Comparison of ENCODE assay signal across 8 cellular contexts in genomic region chr22:20206709-20207215, GRCh38. TPM values are rescaled to one million over a fixed set of nuclear protein-coding genes. Genes with fewer than 3 reads are reported as not detected.
DNase-seq lines count a peak whose midpoint lies in the region; ATAC-seq and TF ChIP-seq lines count a peak whose summit lies in the region.

No MANE protein-coding gene starts in this region.

- peak overlapping the region in 1 of 2 experiments; percentile 31; a peak in 1 of 4 replicates for H3K4me3 ChIP-seq in SK-N-SH (ENCODE audit: low read depth in 2 of 2, low read length in 1 of 2)
- H3K4me3 ChIP-seq in OCI-LY3 (ENCODE audit: low read length): peak overlapping the region; percentile 92
- peak overlapping the region in 57 of 59 donors; percentile 7 to 65 (median 49) for H3K4me3 ChIP-seq in dorsolateral prefrontal cortex
- H3K4me3 ChIP-seq in neural progenitor cell: no peak overlapping the region

- DNase-seq in SK-N-SH: no peak
- DNase-seq in dorsolateral prefrontal cortex: no peak
- DNase-seq in neural progenitor cell (ENCODE audit: low spot score): no peak
- DNase-seq in WTC11 (ENCODE audit: low spot score): no peak
- DNase-seq in NCI-H446 treated with DMSO at 0.1 percent for 48 hours (lab: John Stamatoyannopoulos, UW): no peak

- H3K27me3 ChIP-seq in SK-N-SH (ENCODE audit: insufficient read depth): no peaks in the 10 kb centered on the region
- H3K27me3 ChIP-seq in OCI-LY3 (ENCODE audit: low read depth, low read length): peaks cover 10% of the 10 kb centered on the region; the same call in 1 of the 2 replicates
- no peaks in the 10 kb centered on the region for H3K27me3 ChIP-seq in dorsolateral prefrontal cortex
- no peaks in the 10 kb centered on the region for H3K27me3 ChIP-seq in neural progenitor cell

- H2AFZ ChIP-seq in SK-N-SH (ENCODE audit: low read depth) (no peak overlapping the region), OCI-LY3 (ENCODE audit: low read depth, low read length) (peak overlapping the region; percentile 74; the same call in 1 of the 2 replicates), neural progenitor cell (replicated peaks) (no peak overlapping the region)

- POLR2A ChIA-PET in SK-N-SH (lab: Yijun Ruan, JAX): no interaction called here
- POLR2A ChIA-PET in WTC11 (lab: Charles Lee): no interaction called here

- no peaks in the 10 kb centered on the region for H4K20me1 ChIP-seq in SK-N-SH (ENCODE audit: insufficient read depth)
- no peaks in the 10 kb centered on the region for H4K20me1 ChIP-seq in OCI-LY3 (ENCODE audit: insufficient read depth, low read length)
- H4K20me1 ChIP-seq in neural progenitor cell (ENCODE audit: low read depth): no peaks in the 10 kb centered on the region

- intact Hi-C loops in dorsolateral prefrontal cortex (cut with DNase I): no loop called here

- H3K79me2 ChIP-seq in SK-N-SH (ENCODE audit: insufficient read depth): no peaks in the 10 kb centered on the region
- H3K79me2 ChIP-seq in OCI-LY3 (ENCODE audit: low read length): peaks cover 16% of the 10 kb centered on the region
- no peaks in the 10 kb centered on the region for H3K79me2 ChIP-seq in neural progenitor cell (ENCODE audit: low read depth)

- H3K27me3 Mint-ChIP-seq in neural progenitor cell (ENCODE audit: insufficient read depth, low read depth) (peaks cover 11% of the 10 kb centered on the region), WTC11 (ENCODE audit: low read depth) (no peaks in the 10 kb centered on the region)

- CTCF ChIA-PET in SK-N-SH (lab: Yijun Ruan, JAX): no interaction called here
- CTCF ChIA-PET in WTC11 (lab: Charles Lee): interaction anchor here (1.0 to 2.3 kb wide), 6 partner anchors 9 to 111 kb away, joined by 3 to 8 read pairs (median 5); no protein-coding TSS in a partner anchor

- peaks cover 0 to 27% of the 10 kb centered on the region in 2 experiments; a peak in 1 of 4 replicates for H3K4me1 ChIP-seq in SK-N-SH (ENCODE audit: control insufficient read depth in 1 of 2, insufficient read depth in 2 of 2, low read depth in 1 of 2, low read length in 1 of 2)
- peaks cover 13% of the 10 kb centered on the region for H3K4me1 ChIP-seq in OCI-LY3 (ENCODE audit: low read length)
- peaks cover 50% of the 10 kb centered on the region for H3K4me1 ChIP-seq in neural progenitor cell

- ATAC-seq in SK-N-SH treated with all-trans-retinoic acid at 6 μM for 48 hours (peak; percentile 4; the same call in 2 of the 3 replicates), HG02623 (IDR thresholded peaks at IDR 0.05; ENCODE audit: unreplicated experiment) (no peak), WTC11 (no peak)

- 100% methylated on average over 1 of the region's 9 CpGs for WGBS in SK-N-SH (ENCODE audit: low lambda C conversion rate)

- H3K9me3 ChIP-seq in SK-N-SH: no peaks in the 10 kb centered on the region
- H3K9me3 ChIP-seq in OCI-LY3 (ENCODE audit: insufficient read depth, low read length): no peaks in the 10 kb centered on the region
- H3K9me3 ChIP-seq in neural progenitor cell (ENCODE audit: low read depth): no peaks in the 10 kb centered on the region

- no peaks in the 10 kb centered on the region for H3K9me2 ChIP-seq in SK-N-SH

- no peak overlapping the region for H3K9ac ChIP-seq in SK-N-SH
- H3K9ac ChIP-seq in OCI-LY3 (ENCODE audit: low read length): peak overlapping the region; percentile 77
- H3K9ac ChIP-seq in neural progenitor cell: no peak overlapping the region

- no peak for TF ChIP-seq EP300 in SK-N-SH (IDR thresholded peaks at IDR 0.05; ENCODE audit: borderline replicate concordance in 1 of 2, low read depth in 1 of 2, low read length in 1 of 2)

- H3K4me3 Mint-ChIP-seq in neural progenitor cell (no peak overlapping the region), WTC11 (no peak overlapping the region; the same call in 1 of the 2 replicates)

- H3K9me3 Mint-ChIP-seq in neural progenitor cell (no peaks in the 10 kb centered on the region), WTC11 (no peaks in the 10 kb centered on the region)

- H3K36me3 ChIP-seq in SK-N-SH (replicated peaks in 1 of 2; ENCODE audit: control insufficient read depth in 1 of 2, insufficient read depth in 2 of 2, low read length in 1 of 2) (no peaks in the 10 kb centered on the region), OCI-LY3 (replicated peaks; ENCODE audit: low read depth, low read length) (no peaks in the 10 kb centered on the region), neural progenitor cell (no peaks in the 10 kb centered on the region)

- H3F3A ChIP-seq in SK-N-SH (replicated peaks; ENCODE audit: insufficient read depth) (no peaks in the 10 kb centered on the region), neural progenitor cell (ENCODE audit: low read depth) (no peaks in the 10 kb centered on the region)

- H3K36me3 Mint-ChIP-seq in neural progenitor cell (no peaks in the 10 kb centered on the region), WTC11 (no peaks in the 10 kb centered on the region)

- no peak overlapping the region for H3K27ac ChIP-seq in SK-N-SH (ENCODE audit: low read depth in 2 of 2, low read length in 1 of 2)
- H3K27ac ChIP-seq in OCI-LY3 (ENCODE audit: low read length): peak overlapping the region; percentile 19
- H3K27ac ChIP-seq in dorsolateral prefrontal cortex: peak overlapping the region in 8 of 59 donors; percentile 20 to 71 (median 47)
- H3K27ac ChIP-seq in neural progenitor cell: no peak overlapping the region

- peaks cover 46% of the 10 kb centered on the region for H3K4me1 Mint-ChIP-seq in neural progenitor cell
- H3K4me1 Mint-ChIP-seq in WTC11: peaks cover 33% of the 10 kb centered on the region

- H3K4me2 ChIP-seq in SK-N-SH (no peak overlapping the region), OCI-LY3 (ENCODE audit: low read length) (peak overlapping the region; percentile 89), neural progenitor cell (peak overlapping the region; percentile 42)

- no peak overlapping the region for H3K27ac Mint-ChIP-seq in neural progenitor cell
- H3K27ac Mint-ChIP-seq in WTC11: no peak overlapping the region

- TF ChIP-seq CTCF in SK-N-SH (IDR thresholded peaks at IDR 0.05) (no peak), OCI-LY3 (IDR thresholded peaks at IDR 0.05; ENCODE audit: low read depth, low read length) (no peak), dorsolateral prefrontal cortex (IDR thresholded peaks at IDR 0.05 in 54 of 56, conservative IDR thresholded peaks at IDR 0.05 in 2 of 56; ENCODE audit: low read depth in 1 of 56, partially characterized antibody in 56 of 56) (no peak), neural progenitor cell (IDR thresholded peaks at IDR 0.05) (no peak), WTC11 (IDR thresholded peaks at IDR 0.05) (no peak)

- TF ChIP-seq RAD21 in SK-N-SH (IDR thresholded peaks at IDR 0.05; ENCODE audit: low read length): no peak

TF ChIP-seq in SK-N-SH treated with all-trans-retinoic acid at 6 μM for 48 hours, 23 proteins besides CTCF, POLR2A, EP300 and RAD21 (continues in another document):
- TF ChIP-seq, protein P1, sequence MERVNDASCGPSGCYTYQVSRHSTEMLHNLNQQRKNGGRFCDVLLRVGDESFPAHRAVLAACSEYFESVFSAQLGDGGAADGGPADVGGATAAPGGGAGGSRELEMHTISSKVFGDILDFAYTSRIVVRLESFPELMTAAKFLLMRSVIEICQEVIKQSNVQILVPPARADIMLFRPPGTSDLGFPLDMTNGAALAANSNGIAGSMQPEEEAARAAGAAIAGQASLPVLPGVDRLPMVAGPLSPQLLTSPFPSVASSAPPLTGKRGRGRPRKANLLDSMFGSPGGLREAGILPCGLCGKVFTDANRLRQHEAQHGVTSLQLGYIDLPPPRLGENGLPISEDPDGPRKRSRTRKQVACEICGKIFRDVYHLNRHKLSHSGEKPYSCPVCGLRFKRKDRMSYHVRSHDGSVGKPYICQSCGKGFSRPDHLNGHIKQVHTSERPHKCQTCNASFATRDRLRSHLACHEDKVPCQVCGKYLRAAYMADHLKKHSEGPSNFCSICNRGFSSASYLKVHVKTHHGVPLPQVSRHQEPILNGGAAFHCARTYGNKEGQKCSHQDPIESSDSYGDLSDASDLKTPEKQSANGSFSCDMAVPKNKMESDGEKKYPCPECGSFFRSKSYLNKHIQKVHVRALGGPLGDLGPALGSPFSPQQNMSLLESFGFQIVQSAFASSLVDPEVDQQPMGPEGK (CRISPR knock-in tag; IDR thresholded peaks at IDR 0.05; ENCODE audit: borderline replicate concordance): no peak

TF ChIP-seq in SK-N-SH, 30 proteins besides CTCF, POLR2A, EP300 and RAD21 (continues in another document):
- TF ChIP-seq YY1 (IDR thresholded peaks at IDR 0.05; ENCODE audit: low read depth): no peak
- TF ChIP-seq, protein P2, sequence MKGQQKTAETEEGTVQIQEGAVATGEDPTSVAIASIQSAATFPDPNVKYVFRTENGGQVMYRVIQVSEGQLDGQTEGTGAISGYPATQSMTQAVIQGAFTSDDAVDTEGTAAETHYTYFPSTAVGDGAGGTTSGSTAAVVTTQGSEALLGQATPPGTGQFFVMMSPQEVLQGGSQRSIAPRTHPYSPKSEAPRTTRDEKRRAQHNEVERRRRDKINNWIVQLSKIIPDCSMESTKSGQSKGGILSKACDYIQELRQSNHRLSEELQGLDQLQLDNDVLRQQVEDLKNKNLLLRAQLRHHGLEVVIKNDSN (IDR thresholded peaks at IDR 0.05; ENCODE audit: borderline replicate concordance, low read depth): no peak
- no peak for TF ChIP-seq POLR2AphosphoS5 (IDR thresholded peaks at IDR 0.05; ENCODE audit: low read depth, low read length)
- TF ChIP-seq NFIC (IDR thresholded peaks at IDR 0.05; ENCODE audit: borderline replicate concordance): no peak
- no peak for TF ChIP-seq JUND (IDR thresholded peaks at IDR 0.05)
- no peak for TF ChIP-seq CHD2 (IDR thresholded peaks at IDR 0.05; ENCODE audit: low read length, partially characterized antibody)

TF ChIP-seq in WTC11, 78 proteins besides CTCF, POLR2A, EP300 and RAD21 (continues in another document):
- TF ChIP-seq MYBL2 (CRISPR knock-in tag; IDR thresholded peaks at IDR 0.05) (no peak), ZNF396 (CRISPR knock-in tag; IDR thresholded peaks at IDR 0.05; ENCODE audit: borderline replicate concordance) (no peak), EMX1 (CRISPR knock-in tag; IDR thresholded peaks at IDR 0.05) (no peak)

RNA-seq across cellular contexts. Expression of gene CCDC188, which starts 55.9 kb away (rescaled TPM):
- polyA plus RNA-seq in SK-N-SH (2012; rRNA removed): 21.1 and 24.0 TPM in 2 replicates
- polyA plus RNA-seq in SK-N-SH (2012; cell fraction: cytosol; rRNA removed): 4.4 and 6.7 TPM in 2 replicates
- 141 and 175 TPM in 2 replicates for polyA plus RNA-seq in SK-N-SH (2012; cell fraction: nucleus; rRNA removed)
- 1 to 10 TPM in 57 of 120 experiments, under 1 TPM in 51, not detected in 12; 0.26 to 4.4 (median 1.0) TPM for total RNA-seq in dorsolateral prefrontal cortex
- total RNA-seq in neural progenitor cell (ENCODE audit: low replicate concordance): not detected in 2 replicates
- total RNA-seq in WTC11 (2021): not detected in 3 replicates
